12 cellular contexts compared by ENCODE assay signal in genomic region chr10:4136121-4136520, GRCh38.
DNase-seq lines count a peak whose midpoint lies in the region; ATAC-seq and FAIRE-seq lines count a peak whose summit lies in the region.
"Had no signal": no experiment of that assay in that cellular context is flagged by ENCODE, and none has a peak within 500 bp of the region (broad histone marks: within the 10 kb centered on the region; RNA-seq: fewer than 3 reads in every experiment).

No MANE protein-coding gene starts in this region.

- H3K9me3 ChIP-seq in small intestine (ENCODE audit: control insufficient read depth, low read depth): no peaks in the 10 kb centered on the region
- H3K9me3 ChIP-seq: pancreas had no signal

- no peak overlapping the region for H3K4me3 ChIP-seq in small intestine (ENCODE audit: low read depth in 1 of 2, low read length in 2 of 2)
- H3K4me3 ChIP-seq: pancreas had no signal

- H3K27me3 ChIP-seq in small intestine (ENCODE audit: control insufficient read depth in 2 of 2, insufficient read depth in 2 of 2, low read length in 2 of 2): no peaks in the 10 kb centered on the region
- H3K27me3 ChIP-seq: pancreas had no signal

- H3K27ac Mint-ChIP-seq in activated T-helper 17 cell treated with anti-CD3 and anti-CD28 coated beads, Interleukin-2, amount 50 U/mL, for 72 hours: peak overlapping the region; percentile 46

- WGBS in small intestine, 3 donors: 67 to 71% (median 67%) methylated on average over 2 of the region's 2 CpGs

- no peaks in the 10 kb centered on the region for H3K4me1 ChIP-seq in small intestine (ENCODE audit: control insufficient read depth in 2 of 2, insufficient read depth in 1 of 2, low read depth in 1 of 2, low read length in 1 of 2)

- H3K36me3 ChIP-seq in small intestine (ENCODE audit: control insufficient read depth in 2 of 2, insufficient read depth in 2 of 2, low read length in 2 of 2): no peaks in the 10 kb centered on the region
- H3K36me3 ChIP-seq: pancreas had no signal

- no peaks in the 10 kb centered on the region for H3K27me3 Mint-ChIP-seq in activated T-helper 17 cell treated with anti-CD3 and anti-CD28 coated beads, Interleukin-2, amount 50 U/mL, for 72 hours
- H3K27me3 Mint-ChIP-seq: IgD-negative memory B cell had no signal

- no peak for FAIRE-seq in small intestine (lab: Jason Lieb, UNC)
- FAIRE-seq: colon, pancreas had no signal

- H3K4me1 Mint-ChIP-seq in activated T-helper 17 cell treated with anti-CD3 and anti-CD28 coated beads, Interleukin-2, amount 50 U/mL, for 72 hours: peaks cover 16% of the 10 kb centered on the region

- peak; percentile 51 for ATAC-seq in GM18519 (IDR thresholded peaks at IDR 0.05; ENCODE audit: low FRiP score, unreplicated experiment)
- ATAC-seq in GM21447 (IDR thresholded peaks at IDR 0.05; ENCODE audit: unreplicated experiment): peak; percentile 85
- ATAC-seq in HG03159 (IDR thresholded peaks at IDR 0.05; ENCODE audit: unreplicated experiment): peak; percentile 70
- peak; percentile 66 for ATAC-seq in activated T-helper 17 cell treated with anti-CD3 and anti-CD28 coated beads, Interleukin-2, amount 50 U/mL, for 72 hours (replicated peaks)
- ATAC-seq: pancreas had no signal

- H3K9me3 Mint-ChIP-seq in activated T-helper 17 cell treated with anti-CD3 and anti-CD28 coated beads, Interleukin-2, amount 50 U/mL, for 72 hours: peaks cover 10% of the 10 kb centered on the region

- H3K4me3 Mint-ChIP-seq in activated T-helper 17 cell treated with anti-CD3 and anti-CD28 coated beads, Interleukin-2, amount 50 U/mL, for 72 hours: peak overlapping the region; percentile 35

- DNase-seq in small intestine: no peak
- no peak for DNase-seq in nucleus accumbens (lab: John Stamatoyannopoulos, UW)
- DNase-seq in kidney glomerular epithelial cell (lab: John Stamatoyannopoulos, UW): no peak
- DNase-seq in occipital lobe (lab: John Stamatoyannopoulos, UW): no peak
- DNase-seq: pancreas had no signal

- no peak overlapping the region for H3K27ac ChIP-seq in small intestine (ENCODE audit: low read depth in 1 of 2, low read length in 1 of 2)
- H3K27ac ChIP-seq: pancreas, RWPE1 had no signal

- H3K36me3 Mint-ChIP-seq in activated T-helper 17 cell treated with anti-CD3 and anti-CD28 coated beads, Interleukin-2, amount 50 U/mL, for 72 hours (ENCODE audit: low read depth): no peaks in the 10 kb centered on the region
- H3K36me3 Mint-ChIP-seq: IgD-negative memory B cell had no signal
